In genomic region chr3:71754610-71755253, GRCh38 we compare ENCODE assay signal across 9 cellular contexts. TPM values are rescaled to one million over a fixed set of nuclear protein-coding genes. Genes with fewer than 3 reads are reported as not detected.
DNase-seq lines count a peak whose midpoint lies in the region; ATAC-seq and TF ChIP-seq lines count a peak whose summit lies in the region.
"Had no signal": no experiment of that assay in that cellular context is flagged by ENCODE, and none has a peak within 500 bp of the region (broad histone marks: within the 10 kb centered on the region; RNA-seq: fewer than 3 reads in every experiment).

No MANE protein-coding gene starts in this region.

- TF ChIP-seq CTCF in vagina (IDR thresholded peaks at IDR 0.05) = no peak

- H3K4me3 Mint-ChIP-seq in natural killer cell treated with Interleukin-12 subunit alpha and Interleukin-12 subunit beta and Interleukin-15 and Interleukin-18, amount 100 ng/mL, for 72 hours = peak overlapping the region; percentile 76

- H3K4me3 ChIP-seq in vagina = peak overlapping the region; percentile 35 to 74

- peak in 1 of 2 donors; percentile 23 for ATAC-seq in natural killer cell treated with Interleukin-12 subunit alpha and Interleukin-12 subunit beta and Interleukin-15 and Interleukin-18, amount 100 ng/mL, for 72 hours
- no peak for ATAC-seq in GM18520 (IDR thresholded peaks at IDR 0.05; ENCODE audit: unreplicated experiment)

- peaks cover 5% of the 10 kb centered on the region for H3K27me3 ChIP-seq in vagina

- intact Hi-C loops in vagina (cut with DNase I) = no loop called here

- peak; percentile 6 for DNase-seq in stimulated activated CD4-positive, alpha-beta T cell treated with anti-CD3 and anti-CD28 coated beads, Interleukin-4, amount 100 ng/mL, for 1 hour
- DNase-seq in stimulated activated CD4-positive, alpha-beta T cell treated with anti-CD3 and anti-CD28 coated beads, Interleukin-4, amount 100 ng/mL, for 24 hours = no peak
- peak; percentile 49 for DNase-seq in ecto neural progenitor cell (ENCODE audit: low spot score)
- DNase-seq in natural killer cell treated with Interleukin-12 subunit alpha and Interleukin-12 subunit beta and Interleukin-15 and Interleukin-18, amount 100 ng/mL, for 72 hours (ENCODE audit: low spot score) = no peak
- no peak for DNase-seq in vagina (ENCODE audit: extremely low spot score in 2 of 2)
- DNase-seq in UCSD-AML1 (lab: John Stamatoyannopoulos, UW; ENCODE audit: unreplicated experiment) = no peak
- no peak for DNase-seq in glomerular visceral epithelial cell (ENCODE audit: extremely low spot score)
- DNase-seq: DND-41 had no signal

- no peak overlapping the region for H3K27ac ChIP-seq in vagina

- peaks cover 12% of the 10 kb centered on the region for H3K4me1 ChIP-seq in vagina

- no peaks in the 10 kb centered on the region for H3K9me3 Mint-ChIP-seq in natural killer cell treated with Interleukin-12 subunit alpha and Interleukin-12 subunit beta and Interleukin-15 and Interleukin-18, amount 100 ng/mL, for 72 hours

- H3K27ac Mint-ChIP-seq in natural killer cell treated with Interleukin-12 subunit alpha and Interleukin-12 subunit beta and Interleukin-15 and Interleukin-18, amount 100 ng/mL, for 72 hours = peak overlapping the region in 1 of 2 donors; percentile 45

- H3K36me3 ChIP-seq in vagina = no peaks in the 10 kb centered on the region

- peaks cover 4 to 12% of the 10 kb centered on the region in 2 donors for H3K4me1 Mint-ChIP-seq in natural killer cell treated with Interleukin-12 subunit alpha and Interleukin-12 subunit beta and Interleukin-15 and Interleukin-18, amount 100 ng/mL, for 72 hours (ENCODE audit: low read depth in 2 of 2)

- H3K27me3 Mint-ChIP-seq in natural killer cell treated with Interleukin-12 subunit alpha and Interleukin-12 subunit beta and Interleukin-15 and Interleukin-18, amount 100 ng/mL, for 72 hours = peaks cover 45 to 48% of the 10 kb centered on the region in 2 donors

- H3K9me3 ChIP-seq in vagina = no peaks in the 10 kb centered on the region

- TF ChIP-seq POLR2A in vagina (IDR thresholded peaks at IDR 0.05) = no peak

- H3K36me3 Mint-ChIP-seq in natural killer cell treated with Interleukin-12 subunit alpha and Interleukin-12 subunit beta and Interleukin-15 and Interleukin-18, amount 100 ng/mL, for 72 hours = no peaks in the 10 kb centered on the region

RNA-seq across cellular contexts. Expression of gene GPR27, which starts 1.1 kb away (rescaled TPM):
- total RNA-seq in natural killer cell treated with Interleukin-12 subunit alpha and Interleukin-12 subunit beta and Interleukin-15 and Interleukin-18, amount 100 ng/mL, for 72 hours = 1 to 10 TPM in 1 of 2 donors, not detected in 1; 4.5 TPM
- total RNA-seq in vagina = 1.2 TPM

RNA-seq across cellular contexts. Expression of gene EIF4E3, which starts 29.5 kb away (rescaled TPM):
- 10 to 100 TPM; 20.4 to 24.0 TPM for total RNA-seq in natural killer cell treated with Interleukin-12 subunit alpha and Interleukin-12 subunit beta and Interleukin-15 and Interleukin-18, amount 100 ng/mL, for 72 hours
- 25.3 TPM for total RNA-seq in vagina

RNA-seq across cellular contexts. Expression of gene PROK2, which starts 30.2 kb away (rescaled TPM):
- total RNA-seq in natural killer cell treated with Interleukin-12 subunit alpha and Interleukin-12 subunit beta and Interleukin-15 and Interleukin-18, amount 100 ng/mL, for 72 hours = 1 to 10 TPM in 1 of 2 donors, not detected in 1; 7.2 TPM
- total RNA-seq in vagina = 0.74 TPM

Comparison
In these comparisons a context has a peak if more than half of its experiments do, and no peak if none do; other contexts are left out.
1. DNase-seq: peak in stimulated activated CD4-positive, alpha-beta T cell treated with anti-CD3 and anti-CD28 coated beads, Interleukin-4, amount 100 ng/mL, for 1 hour (single experiment) and ecto neural progenitor cell (single experiment); none in stimulated activated CD4-positive, alpha-beta T cell treated with anti-CD3 and anti-CD28 coated beads, Interleukin-4, amount 100 ng/mL, for 24 hours (single experiment), natural killer cell treated with Interleukin-12 subunit alpha and Interleukin-12 subunit beta and Interleukin-15 and Interleukin-18, amount 100 ng/mL, for 72 hours (single experiment), vagina (0 of 2), UCSD-AML1 (single experiment) and glomerular visceral epithelial cell (single experiment).